Comparison of ENCODE assay signal across 15 cellular contexts in the genomic region with DNA sequence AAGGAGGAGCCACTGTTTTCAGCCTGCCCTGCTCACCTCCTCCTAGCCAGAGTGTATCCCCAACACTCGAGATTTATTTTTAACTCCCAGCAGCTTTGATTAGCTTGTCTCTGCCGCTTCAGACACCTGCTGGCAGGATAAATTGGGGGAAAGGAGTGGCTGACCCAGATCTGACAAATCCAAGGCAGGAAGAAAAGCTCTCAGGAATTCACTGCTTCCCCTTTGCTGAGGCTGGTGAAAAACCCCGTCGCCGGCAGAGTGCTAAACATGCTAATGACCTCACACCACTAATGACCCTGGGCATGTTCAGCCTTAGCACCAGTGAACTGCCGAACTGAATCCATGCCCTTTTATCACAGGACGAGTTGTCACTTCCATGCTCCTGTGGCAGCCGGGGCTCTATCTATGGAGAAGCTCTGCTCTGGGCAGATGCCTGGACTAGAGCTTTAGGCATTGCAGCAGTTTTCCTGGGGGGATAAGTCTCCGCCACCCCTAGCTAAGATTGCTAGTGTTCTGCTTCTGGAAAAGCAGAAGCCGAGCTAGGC. TPM values are rescaled to one million over a fixed set of nuclear protein-coding genes. Genes with fewer than 3 reads are reported as not detected.
DNase-seq lines count a peak whose midpoint lies in the region; ATAC-seq and TF ChIP-seq lines count a peak whose summit lies in the region.
"Had no signal": no experiment of that assay in that cellular context is flagged by ENCODE, and none has a peak within 500 bp of the region (broad histone marks: within the 10 kb centered on the region; RNA-seq: fewer than 3 reads in every experiment).

No MANE protein-coding gene starts in this region.

- H4K20me1 ChIP-seq in neural cell (ENCODE audit: insufficient read depth): no peaks in the 10 kb centered on the region

- H3K9me3 ChIP-seq in HUES48 (ENCODE audit: control insufficient read depth, insufficient read depth, low read length) (no peaks in the 10 kb centered on the region), body of pancreas (no peaks in the 10 kb centered on the region), neural cell (ENCODE audit: low read length) (no peaks in the 10 kb centered on the region)
- H3K9me3 ChIP-seq: Caco-2 had no signal

- intact Hi-C loops in body of pancreas (cut with DNase I) (no loop called here), left cardiac atrium (cut with DNase I) (no loop called here)

- in situ Hi-C loops in GM13976 (cut with MboI; ENCODE audit: low sequenced_read_pairs, unreplicated experiment): no loop called here

- H3K9ac ChIP-seq in HUES48 (ENCODE audit: low read depth, low read length): 0 out of 2 replicates have a peak overlapping the region, but pooled peaks have one; percentile 15
- H3K9ac ChIP-seq in neural cell (ENCODE audit: low read length): peak overlapping the region; percentile 12

- H3K79me2 ChIP-seq in neural cell (replicated peaks; ENCODE audit: insufficient read depth, low read length): no peaks in the 10 kb centered on the region

- ATAC-seq in body of pancreas (peak; percentile 35), left cardiac atrium (peak; percentile 54 to 77), HG02840 (IDR thresholded peaks at IDR 0.05; ENCODE audit: low FRiP score, unreplicated experiment) (no peak)
- ATAC-seq: naive thymus-derived CD8-positive, alpha-beta T cell had no signal

- H3K4me3 ChIP-seq in HUES48 (ENCODE audit: low read depth, low read length) (no peak overlapping the region), body of pancreas (no peak overlapping the region), neural cell (ENCODE audit: low read length) (peak overlapping the region; percentile 18)

- H3K27me3 ChIP-seq in HUES48 (ENCODE audit: control insufficient read depth, insufficient read depth, low read length) (no peaks in the 10 kb centered on the region), body of pancreas (no peaks in the 10 kb centered on the region), neural cell (ENCODE audit: insufficient read depth, low read depth, low read length) (no peaks in the 10 kb centered on the region)

- H3K36me3 ChIP-seq in HUES48 (ENCODE audit: control insufficient read depth, insufficient read depth, low read length) (peaks cover 9% of the 10 kb centered on the region), body of pancreas (replicated peaks in 1 of 2; ENCODE audit: insufficient read depth in 1 of 2, low read depth in 2 of 2) (no peaks in the 10 kb centered on the region), neural cell (ENCODE audit: insufficient read depth, low read length) (peaks cover 9% of the 10 kb centered on the region)

- WGBS in body of pancreas, 2 donors: 25 to 32% methylated on average over 9 to 10 of the region's 10 CpGs

- H3K4me1 ChIP-seq in HUES48 (ENCODE audit: control insufficient read depth, insufficient read depth, low read length) (peaks cover 37% of the 10 kb centered on the region), body of pancreas (no peaks in the 10 kb centered on the region)

- H3F3A ChIP-seq in neural cell (ENCODE audit: insufficient read depth, low read length, poor library complexity, severe bottlenecking): no peaks in the 10 kb centered on the region

- no peak overlapping the region for H3K4me2 ChIP-seq in neural cell (ENCODE audit: low read length)

- no peak for TF ChIP-seq POLR2A in body of pancreas (IDR thresholded peaks at IDR 0.05)

- peak overlapping the region; percentile 84 for H3K27ac ChIP-seq in HUES48 (ENCODE audit: low read depth, low read length)
- peak overlapping the region in 1 of 4 donors; percentile 20 for H3K27ac ChIP-seq in body of pancreas
- H3K27ac ChIP-seq in neural cell (ENCODE audit: low read length): no peak overlapping the region

- no peak for TF ChIP-seq EP300 in neural cell (conservative IDR thresholded peaks at IDR 0.05; ENCODE audit: poor library complexity, severe bottlenecking)

- TF ChIP-seq RAD21 in neural cell (conservative IDR thresholded peaks at IDR 0.05): no peak

- TF ChIP-seq CTCF in body of pancreas (IDR thresholded peaks at IDR 0.05) (no peak), neural cell (IDR thresholded peaks at IDR 0.05; ENCODE audit: poor library complexity, severe bottlenecking) (no peak), GM13976 (IDR thresholded peaks at IDR 0.05; ENCODE audit: borderline replicate concordance, control extremely low read depth, extremely low read depth, insufficient read depth, missing control alignments) (no peak)

- H2AFZ ChIP-seq in neural cell (ENCODE audit: low read depth, low read length): no peak overlapping the region

- DNase-seq in body of pancreas (peak in 1 of 4 donors; percentile 16), left cardiac atrium (no peak), NCI-H128 (lab: John Stamatoyannopoulos, UW; ENCODE audit: unreplicated experiment) (no peak), GM13976 (ENCODE audit: low spot score) (no peak)
- no peak for DNase-seq in activated CD4-positive, alpha-beta T cell treated with anti-CD3 and anti-CD28 coated beads for 1 hour
- DNase-seq: activated CD8-positive, alpha-beta memory T cell treated with anti-CD3 and anti-CD28 coated beads for 24 hours; GDM1; naive thymus-derived CD8-positive, alpha-beta T cell; NCI-H1694; NCI-H69; stimulated activated CD4-positive, alpha-beta T cell treated with anti-CD3 and anti-CD28 coated beads, Interleukin-1b, Interleukin-23, amount 100 ng/mL, for 48 hours had no signal

- no peaks in the 10 kb centered on the region for H3K9me2 ChIP-seq in neural cell (ENCODE audit: insufficient read depth, low read length)

TF ChIP-seq in neural cell, 6 proteins besides CTCF, POLR2A, EP300 and RAD21:
- TF ChIP-seq TAF1 (IDR thresholded peaks at IDR 0.05; ENCODE audit: low read depth) (no peak), EZH2 (IDR thresholded peaks at IDR 0.05; ENCODE audit: borderline replicate concordance, insufficient read depth, low read length, poor library complexity, severe bottlenecking) (no peak), MXI1 (conservative IDR thresholded peaks at IDR 0.05; ENCODE audit: poor library complexity, severe bottlenecking) (no peak), POLR2AphosphoS5 (IDR thresholded peaks at IDR 0.05) (no peak), REST (IDR thresholded peaks at IDR 0.05; ENCODE audit: borderline replicate concordance) (no peak), SMC3 (conservative IDR thresholded peaks at IDR 0.05; ENCODE audit: poor library complexity) (no peak)

RNA-seq across cellular contexts. Expression of gene FEZ1, which starts 52.2 kb away (rescaled TPM):
- total RNA-seq in body of pancreas (10 to 100 TPM in 1 of 2 donors, 1 to 10 TPM in 1; 8.3 to 16.2 TPM), left cardiac atrium (10 to 100 TPM; 59.0 to 62.2 TPM)
- polyA plus RNA-seq in neural cell: 502 and 545 TPM in 2 replicates
- polyA minus RNA-seq in neural cell: 313 and 330 TPM in 2 replicates
- total RNA-seq: naive thymus-derived CD8-positive, alpha-beta T cell had no signal
